ENCODE assay signal across 9 cellular contexts in the genomic region with DNA sequence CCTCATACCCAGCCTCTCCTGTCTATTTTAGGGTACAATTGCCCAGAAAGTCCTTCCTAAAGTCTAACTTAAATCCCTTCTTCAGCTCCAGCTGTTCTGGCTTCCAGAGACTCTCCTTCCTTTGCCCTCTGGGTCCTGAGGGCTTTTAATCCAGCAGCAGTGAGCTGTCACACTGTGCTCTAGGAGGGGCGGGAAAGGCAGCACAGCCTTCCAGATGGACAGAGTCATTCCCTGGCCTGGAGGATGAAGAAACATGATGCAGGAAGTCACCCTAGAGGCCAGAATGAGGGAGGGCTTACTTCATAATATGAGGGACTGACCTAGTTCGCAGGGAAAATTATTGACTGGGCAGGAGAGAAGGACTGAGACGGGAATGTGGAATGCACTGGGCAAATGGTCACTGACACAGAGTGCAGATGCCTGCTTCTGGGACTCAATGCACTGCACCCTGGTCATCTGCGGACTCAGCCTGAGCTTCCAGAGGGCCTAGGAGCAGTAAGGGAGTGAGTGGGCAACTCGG. TPM values are rescaled to one million over a fixed set of nuclear protein-coding genes. Genes with fewer than 3 reads are reported as not detected.
A peak's percentile ranks its signal among the peaks of the same experiment; 100 is the strongest.
DNase-seq lines count a peak whose midpoint lies in the region; ATAC-seq and TF ChIP-seq lines count a peak whose summit lies in the region.
"Had no signal": no experiment of that assay in that cellular context is flagged by ENCODE, and none has a peak within 500 bp of the region (broad histone marks: within the 10 kb centered on the region; RNA-seq: fewer than 3 reads in every experiment).

No MANE protein-coding gene starts in this region.

- TF ChIP-seq CTCF in mammary epithelial cell (conservative IDR thresholded peaks at IDR 0.05 in 1 of 2, IDR thresholded peaks at IDR 0.05 in 1 of 2; ENCODE audit: extremely low read depth in 1 of 2, insufficient read depth in 1 of 2, low read depth in 1 of 2, low read length in 2 of 2) = no peak

- H3K27me3 ChIP-seq in mammary epithelial cell (ENCODE audit: insufficient read depth, low read length) = no peaks in the 10 kb centered on the region
- peaks cover 12 to 30% of the 10 kb centered on the region in 2 experiments for H3K27me3 ChIP-seq in mesenchymal stem cell (ENCODE audit: control insufficient read depth in 1 of 2, insufficient read depth in 1 of 2, low read length in 2 of 2)
- no peaks in the 10 kb centered on the region for H3K27me3 ChIP-seq in aorta (ENCODE audit: control insufficient read depth in 1 of 2, insufficient read depth in 2 of 2, low read length in 1 of 2)

- no peak for DNase-seq in activated naive CD4-positive, alpha-beta T cell treated with anti-CD3 and anti-CD28 coated beads, Interleukin-2, amount 10 ng/mL, durations not matched to agents 7 days and 5 days
- no peak for DNase-seq in activated naive CD4-positive, alpha-beta T cell treated with anti-CD3 and anti-CD28 coated beads, Interleukin-2, amount 50 U/mL, for 16 hours
- peak; percentile 20 for DNase-seq in mammary epithelial cell
- DNase-seq in mesenchymal stem cell = peak; percentile 94
- peak in 1 of 2 donors; percentile 74 for DNase-seq in aorta
- DNase-seq in posterior vena cava (ENCODE audit: low spot score) = no peak
- no peak for DNase-seq in NCI-H1092 (lab: John Stamatoyannopoulos, UW)

- H3K36me3 Mint-ChIP-seq in activated naive CD4-positive, alpha-beta T cell treated with anti-CD3 and anti-CD28 coated beads, Interleukin-2, amount 10 ng/mL, durations not matched to agents 7 days and 5 days = peaks cover 54% of the 10 kb centered on the region

- peak; percentile 68 for ATAC-seq in aorta (ENCODE audit: low FRiP score)
- no peak for ATAC-seq in GM18870 (IDR thresholded peaks at IDR 0.05; ENCODE audit: unreplicated experiment)

- intact Hi-C loops in mammary epithelial cell (cut with micrococcal nuclease) (no loop called here), aorta (cut with DNase I) (no loop called here), posterior vena cava (cut with DNase I) (no loop called here)

- no peaks in the 10 kb centered on the region for H4K20me1 ChIP-seq in mammary epithelial cell (ENCODE audit: insufficient read depth, low read length)

- no peaks in the 10 kb centered on the region for H3K9me3 Mint-ChIP-seq in activated naive CD4-positive, alpha-beta T cell treated with anti-CD3 and anti-CD28 coated beads, Interleukin-2, amount 10 ng/mL, durations not matched to agents 7 days and 5 days

- H3K27ac ChIP-seq in mammary epithelial cell (ENCODE audit: insufficient read depth, low read depth, low read length) = no peak overlapping the region
- no peak overlapping the region for H3K27ac ChIP-seq in mesenchymal stem cell (ENCODE audit: low read length, poor library complexity, severe bottlenecking)
- H3K27ac ChIP-seq in aorta (ENCODE audit: low read depth in 1 of 2, low read length in 2 of 2) = no peak overlapping the region
- H3K27ac ChIP-seq: SJSA1 had no signal

- H3K4me1 Mint-ChIP-seq in activated naive CD4-positive, alpha-beta T cell treated with anti-CD3 and anti-CD28 coated beads, Interleukin-2, amount 10 ng/mL, durations not matched to agents 7 days and 5 days = peaks cover 73% of the 10 kb centered on the region

- no peak overlapping the region for H4K91ac ChIP-seq in mesenchymal stem cell (ENCODE audit: low read length)

- H3K79me2 ChIP-seq in mammary epithelial cell (ENCODE audit: insufficient read depth, low read length) = no peaks in the 10 kb centered on the region

- H3K4me2 ChIP-seq in mammary epithelial cell (ENCODE audit: insufficient read depth, low read depth, low read length) (no peak overlapping the region), mesenchymal stem cell (ENCODE audit: low read length, poor library complexity, severe bottlenecking) (no peak overlapping the region)

- in situ Hi-C loops in mammary epithelial cell (cut with MboI; ENCODE audit: low sequenced_read_pairs in 2 of 2) = no loop called here

- H3K4me3 ChIP-seq in mammary epithelial cell (replicated peaks in 1 of 3; ENCODE audit: insufficient read depth in 1 of 3, low read depth in 2 of 3, low read length in 3 of 3) (no peak overlapping the region), mesenchymal stem cell (ENCODE audit: insufficient read depth in 1 of 2, low read depth in 1 of 2, low read length in 2 of 2) (no peak overlapping the region), aorta (ENCODE audit: low read length in 2 of 2) (no peak overlapping the region)
- H3K4me3 ChIP-seq: SJSA1 had no signal

- CTCF ChIA-PET in activated naive CD4-positive, alpha-beta T cell treated with anti-CD3 and anti-CD28 coated beads, Interleukin-2, amount 10 ng/mL, durations not matched to agents 7 days and 5 days (lab: Charles Lee) = interaction anchor here (1.3 to 5.7 kb wide), 6 partner anchors 14 to 89 kb away, joined by 3 to 58 read pairs (median 6); a partner anchor contains a TSS
- CTCF ChIA-PET in mammary epithelial cell (lab: Charles Lee; ENCODE audit: low non-redundant PET) = no interaction called here

- no peak overlapping the region for H2BK5ac ChIP-seq in mesenchymal stem cell (ENCODE audit: low read depth, low read length, poor library complexity, severe bottlenecking)

- H2BK12ac ChIP-seq in mesenchymal stem cell (ENCODE audit: low read length in 2 of 2) = peak overlapping the region in 1 of 2 experiments; percentile 3

- BruUV-seq in mammary epithelial cell (replicated peaks; lab: Mats Ljungman, UMichigan) = no TSS peak

- no peak overlapping the region for H3K4ac ChIP-seq in mesenchymal stem cell (ENCODE audit: low read depth in 1 of 2, low read length in 2 of 2)

- peak overlapping the region in 1 of 2 experiments; percentile 4 for H3K18ac ChIP-seq in mesenchymal stem cell (ENCODE audit: low read depth in 1 of 2, low read length in 2 of 2)

- no peak overlapping the region for H2BK120ac ChIP-seq in mesenchymal stem cell (ENCODE audit: low read depth, low read length)

- H3K9ac ChIP-seq in mammary epithelial cell (ENCODE audit: insufficient read depth, low read length) = no peak overlapping the region
- peak overlapping the region; percentile 40 for H3K9ac ChIP-seq in mesenchymal stem cell (ENCODE audit: low read length)

- H3K27ac Mint-ChIP-seq in activated naive CD4-positive, alpha-beta T cell treated with anti-CD3 and anti-CD28 coated beads, Interleukin-2, amount 10 ng/mL, durations not matched to agents 7 days and 5 days = peak overlapping the region; percentile 100

- peak overlapping the region; percentile 93 for H3K4me3 Mint-ChIP-seq in activated naive CD4-positive, alpha-beta T cell treated with anti-CD3 and anti-CD28 coated beads, Interleukin-2, amount 10 ng/mL, durations not matched to agents 7 days and 5 days

- no peak overlapping the region for H2AFZ ChIP-seq in mammary epithelial cell (ENCODE audit: low read depth, low read length)
- no peak overlapping the region for H2AFZ ChIP-seq in mesenchymal stem cell (ENCODE audit: low read depth, low read length)

- no peaks in the 10 kb centered on the region for H3K36me3 ChIP-seq in mammary epithelial cell (ENCODE audit: insufficient read depth, low read length)
- H3K36me3 ChIP-seq in mesenchymal stem cell (ENCODE audit: control insufficient read depth in 1 of 2, insufficient read depth in 2 of 2, low read depth in 1 of 2, low read length in 2 of 2) = no peaks in the 10 kb centered on the region
- H3K36me3 ChIP-seq in aorta (ENCODE audit: control insufficient read depth in 1 of 2, insufficient read depth in 2 of 2, low read length in 1 of 2) = no peaks in the 10 kb centered on the region
- H3K36me3 ChIP-seq: SJSA1 had no signal

- no peaks in the 10 kb centered on the region for H3K79me1 ChIP-seq in mesenchymal stem cell (replicated peaks; ENCODE audit: low read length, poor library complexity, severe bottlenecking)

- H3K27me3 Mint-ChIP-seq in activated naive CD4-positive, alpha-beta T cell treated with anti-CD3 and anti-CD28 coated beads, Interleukin-2, amount 10 ng/mL, durations not matched to agents 7 days and 5 days = peaks cover 13% of the 10 kb centered on the region

- H3K14ac ChIP-seq in mesenchymal stem cell (ENCODE audit: low read length in 2 of 2) = peak overlapping the region in 1 of 2 experiments; percentile 44

- H3K4me1 ChIP-seq in mammary epithelial cell (ENCODE audit: insufficient read depth, low read length) (peaks cover 36% of the 10 kb centered on the region), mesenchymal stem cell (ENCODE audit: control insufficient read depth, insufficient read depth, low read depth, low read length) (peaks cover 18% of the 10 kb centered on the region), aorta (ENCODE audit: control insufficient read depth in 1 of 2, insufficient read depth in 2 of 2, low read length in 2 of 2) (no peaks in the 10 kb centered on the region)

- no peak overlapping the region for H3K23ac ChIP-seq in mesenchymal stem cell (ENCODE audit: low read length in 2 of 2)

- no peak overlapping the region for H2AK5ac ChIP-seq in mesenchymal stem cell (ENCODE audit: low read length, severe bottlenecking)

- WGBS in mammary epithelial cell (ENCODE audit: low coverage, missing lambda C conversion rate) = 100% methylated on average over 4 of the region's 5 CpGs
- 37% methylated on average over 5 of the region's 5 CpGs for WGBS in mesenchymal stem cell
- WGBS in aorta, 2 donors = 70 to 71% methylated on average over 5 of the region's 5 CpGs

- no peak overlapping the region for H4K8ac ChIP-seq in mesenchymal stem cell (ENCODE audit: low read length)

- H3K9me3 ChIP-seq in mammary epithelial cell (replicated peaks; ENCODE audit: insufficient read depth, low read length) = no peaks in the 10 kb centered on the region
- no peaks in the 10 kb centered on the region for H3K9me3 ChIP-seq in mesenchymal stem cell (ENCODE audit: control insufficient read depth, low read length)
- no peaks in the 10 kb centered on the region for H3K9me3 ChIP-seq in aorta (ENCODE audit: control insufficient read depth, low read length)
- H3K9me3 ChIP-seq: SJSA1 had no signal

- dilution Hi-C loops in mammary epithelial cell (cut with HindIII; ENCODE audit: low sequenced_read_pairs) = no loop called here

- H2BK15ac ChIP-seq in mesenchymal stem cell (ENCODE audit: low read depth, poor library complexity, severe bottlenecking) = no peak overlapping the region

RNA-seq across cellular contexts. Expression of a gene that starts 1.3 kb away (rescaled TPM):
- total RNA-seq in mammary epithelial cell = 1 to 10 TPM in 1 of 2 donors, not detected in 1; 3.6 TPM
- 1.8 TPM for polyA plus RNA-seq in mammary epithelial cell
- 2.4 TPM for polyA minus RNA-seq in mammary epithelial cell
- polyA plus RNA-seq in mesenchymal stem cell (2013, experiment 1 of 2) = not detected
- 0.08 TPM for polyA plus RNA-seq in mesenchymal stem cell (2013, experiment 2 of 2)
- total RNA-seq in aorta = 1 to 10 TPM; 2.7 to 2.9 TPM
- polyA plus RNA-seq in aorta = under 1 TPM in 1 of 2 donors, not detected in 1; 0.38 TPM
- 1 to 10 TPM; 3.2 to 3.4 TPM for total RNA-seq in posterior vena cava
- total RNA-seq: SJSA1 had no signal

RNA-seq across cellular contexts. Expression of a gene that starts 43.5 kb away (rescaled TPM):
- total RNA-seq in mammary epithelial cell (not detected), aorta (under 1 TPM in 1 of 2 donors, not detected in 1; 0.51 TPM), posterior vena cava (under 1 TPM; 0.19 to 0.23 TPM)
- polyA plus RNA-seq in mammary epithelial cell (not detected), aorta (not detected)
- polyA minus RNA-seq in mammary epithelial cell = not detected
- not detected for polyA plus RNA-seq in mesenchymal stem cell (2013, experiment 1 of 2)
- not detected for polyA plus RNA-seq in mesenchymal stem cell (2013, experiment 2 of 2)
- total RNA-seq: SJSA1 had no signal

RNA-seq across cellular contexts. Expression of a gene that starts 45.3 kb away (rescaled TPM):
- total RNA-seq in mammary epithelial cell (not detected), aorta (1 to 10 TPM; 1.2 to 3.5 TPM), posterior vena cava (1 to 10 TPM; 3.5 to 3.9 TPM)
- polyA plus RNA-seq in mammary epithelial cell (not detected), aorta (under 1 TPM; 0.50 to 0.56 TPM)
- 2.9 TPM for polyA minus RNA-seq in mammary epithelial cell
- not detected for polyA plus RNA-seq in mesenchymal stem cell (2013, experiment 1 of 2)
- polyA plus RNA-seq in mesenchymal stem cell (2013, experiment 2 of 2) = not detected
- total RNA-seq: SJSA1 had no signal

RNA-seq across cellular contexts. Expression of a gene that starts 48.0 kb away (rescaled TPM):
- total RNA-seq in mammary epithelial cell (10 to 100 TPM; 22.2 to 69.7 TPM), aorta (10 to 100 TPM; 41.0 to 50.2 TPM), posterior vena cava (10 to 100 TPM; 44.3 to 48.6 TPM)
- polyA plus RNA-seq in mammary epithelial cell (102 TPM), aorta (10 to 100 TPM; 17.2 to 43.5 TPM)
- polyA minus RNA-seq in mammary epithelial cell = 169 TPM
- polyA plus RNA-seq in mesenchymal stem cell (2013, experiment 1 of 2) = 74.5 TPM
- 72.5 TPM for polyA plus RNA-seq in mesenchymal stem cell (2013, experiment 2 of 2)

Comparison
In these comparisons a context has a peak if more than half of its experiments do, and no peak if none do; other contexts are left out.
1. DNase-seq: peak in mammary epithelial cell (single experiment) and mesenchymal stem cell (single experiment); none in activated naive CD4-positive, alpha-beta T cell treated with anti-CD3 and anti-CD28 coated beads, Interleukin-2, amount 10 ng/mL, durations not matched to agents 7 days and 5 days (single experiment), activated naive CD4-positive, alpha-beta T cell treated with anti-CD3 and anti-CD28 coated beads, Interleukin-2, amount 50 U/mL, for 16 hours (single experiment), posterior vena cava (single experiment) and NCI-H1092 (single experiment).